In the genomic region with DNA sequence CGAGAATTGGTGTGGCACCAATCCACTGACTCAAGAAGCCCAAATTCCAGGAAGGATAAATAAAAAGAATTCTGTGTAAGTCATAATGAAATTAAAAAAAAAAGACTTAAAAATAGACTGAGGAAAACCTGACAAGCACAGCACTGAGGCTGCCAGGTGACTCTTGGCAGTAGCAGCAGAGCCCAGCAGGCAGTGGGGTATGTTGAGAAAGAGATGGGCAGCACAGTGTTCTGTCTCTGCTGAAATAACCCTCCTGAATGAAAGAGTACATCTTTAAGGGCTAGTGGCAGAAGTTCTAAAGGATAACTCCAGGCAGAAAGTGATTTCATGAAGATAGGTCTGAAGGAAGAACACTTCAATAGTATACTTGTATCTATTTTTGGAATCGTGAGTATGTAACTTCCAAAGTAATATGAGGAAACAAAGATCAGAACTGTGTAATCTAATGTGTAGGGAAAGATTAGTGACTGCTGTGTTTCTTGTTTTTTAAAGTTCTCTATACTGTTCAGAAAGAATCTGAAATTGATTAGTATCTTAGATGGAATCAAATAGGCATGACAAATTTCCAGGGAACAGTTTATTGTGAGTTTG, we compare ENCODE assay signal across 13 cellular contexts.
DNase-seq lines count a peak whose midpoint lies in the region; ATAC-seq and TF ChIP-seq lines count a peak whose summit lies in the region.
"Had no signal": no experiment of that assay in that cellular context is flagged by ENCODE, and none has a peak within 500 bp of the region (broad histone marks: within the 10 kb centered on the region; RNA-seq: fewer than 3 reads in every experiment).

No MANE protein-coding gene starts in this region.

- no peak overlapping the region for H4K12ac ChIP-seq in trophoblast cell (ENCODE audit: low read depth, low read length)

- H2AK5ac ChIP-seq in trophoblast cell (ENCODE audit: low read length), result no peak overlapping the region

- no peak overlapping the region for H2BK120ac ChIP-seq in trophoblast cell (ENCODE audit: insufficient read depth, low read length, poor library complexity)

- peak overlapping the region; percentile 78 for H3K27ac Mint-ChIP-seq in T-helper 1 cell treated with Interleukin-12 subunit alpha and Interleukin-12 subunit beta and Interleukin-4 antibody, amounts not matched to agents 30 μg/mL and 1 μg/mL, for 36 hours
- H3K27ac Mint-ChIP-seq in nephron progenitor cell, result peak overlapping the region; percentile 30

- no peaks in the 10 kb centered on the region for H3K27me3 ChIP-seq in trophoblast cell (ENCODE audit: insufficient read depth, low read length)

- no peak overlapping the region for H3K14ac ChIP-seq in trophoblast cell (ENCODE audit: low read length)

- H3K36me3 Mint-ChIP-seq in T-helper 1 cell treated with Interleukin-12 subunit alpha and Interleukin-12 subunit beta and Interleukin-4 antibody, amounts not matched to agents 30 μg/mL and 1 μg/mL, for 36 hours (ENCODE audit: low read depth), result peaks cover 58% of the 10 kb centered on the region
- H3K36me3 Mint-ChIP-seq in nephron progenitor cell (ENCODE audit: low read depth), result peaks cover 58% of the 10 kb centered on the region

- no peak overlapping the region for H3K23ac ChIP-seq in trophoblast cell (ENCODE audit: low read length)

- no peak overlapping the region for H3K18ac ChIP-seq in trophoblast cell (ENCODE audit: low read length)

- no peaks in the 10 kb centered on the region for H3K9me3 Mint-ChIP-seq in T-helper 1 cell treated with Interleukin-12 subunit alpha and Interleukin-12 subunit beta and Interleukin-4 antibody, amounts not matched to agents 30 μg/mL and 1 μg/mL, for 36 hours
- no peaks in the 10 kb centered on the region for H3K9me3 Mint-ChIP-seq in nephron progenitor cell

- no peak overlapping the region for H4K91ac ChIP-seq in trophoblast cell (ENCODE audit: low read depth, low read length)

- H3K9me3 ChIP-seq in trophoblast cell (ENCODE audit: insufficient read depth, low read depth, low read length), result no peaks in the 10 kb centered on the region

- no peak overlapping the region for H2AFZ ChIP-seq in trophoblast cell (ENCODE audit: insufficient read depth, low read length, poor library complexity)

- DNase-seq in NOMO-1 treated with DMSO at 0.1 percent for 48 hours (lab: John Stamatoyannopoulos, UW; ENCODE audit: unreplicated experiment) (peak; percentile 34), NOMO-1 treated with dmso at 0.1 percent for 144 hours (lab: John Stamatoyannopoulos, UW; ENCODE audit: unreplicated experiment) (no peak), nephron progenitor cell (no peak), UCSD-AML1 (lab: John Stamatoyannopoulos, UW; ENCODE audit: unreplicated experiment) (no peak), trophoblast cell (no peak)
- DNase-seq: DMS79 treated with DMSO at 0.1 percent for 48 hours, foreskin melanocyte, NCI-H510A treated with DMSO at 0.1 percent for 48 hours had no signal

- peak overlapping the region; percentile 55 for H3K4me3 Mint-ChIP-seq in T-helper 1 cell treated with Interleukin-12 subunit alpha and Interleukin-12 subunit beta and Interleukin-4 antibody, amounts not matched to agents 30 μg/mL and 1 μg/mL, for 36 hours
- no peak overlapping the region for H3K4me3 Mint-ChIP-seq in nephron progenitor cell

- H2BK5ac ChIP-seq in trophoblast cell (ENCODE audit: low read depth, low read length, poor library complexity), result no peak overlapping the region

- H2BK12ac ChIP-seq in trophoblast cell (ENCODE audit: low read length), result no peak overlapping the region

- no peaks in the 10 kb centered on the region for H3K4me1 ChIP-seq in trophoblast cell (ENCODE audit: control insufficient read depth in 1 of 2, insufficient read depth in 2 of 2, low read length in 2 of 2)

- H3K4me3 ChIP-seq in trophoblast cell (ENCODE audit: low read depth, low read length), result no peak overlapping the region
- H3K4me3 ChIP-seq: lung had no signal

- no peak overlapping the region for H3K4ac ChIP-seq in trophoblast cell (ENCODE audit: low read depth, low read length)

- H3K9ac ChIP-seq in trophoblast cell (ENCODE audit: low read length), result no peak overlapping the region

- H3K27me3 Mint-ChIP-seq in T-helper 1 cell treated with Interleukin-12 subunit alpha and Interleukin-12 subunit beta and Interleukin-4 antibody, amounts not matched to agents 30 μg/mL and 1 μg/mL, for 36 hours (ENCODE audit: low read depth), result no peaks in the 10 kb centered on the region
- H3K27me3 Mint-ChIP-seq in nephron progenitor cell (ENCODE audit: low read depth, poor library complexity), result no peaks in the 10 kb centered on the region

- H3K27ac ChIP-seq in cingulate gyrus (ENCODE audit: low read depth, low read length) (peak overlapping the region; percentile 88), trophoblast cell (ENCODE audit: low read depth, low read length) (no peak overlapping the region)
- H3K27ac ChIP-seq: 22Rv1 had no signal

- no peaks in the 10 kb centered on the region for H3K79me2 ChIP-seq in trophoblast cell (ENCODE audit: control insufficient read depth, insufficient read depth, low read length, poor library complexity)

- peaks cover 13 to 34% of the 10 kb centered on the region in 2 experiments for H3K36me3 ChIP-seq in trophoblast cell (ENCODE audit: control insufficient read depth in 1 of 2, insufficient read depth in 2 of 2, low read length in 2 of 2)

- no peak for TF ChIP-seq CTCF in nephron progenitor cell (IDR thresholded peaks at IDR 0.05)

- ATAC-seq in HG03354 (IDR thresholded peaks at IDR 0.05; ENCODE audit: poor library complexity, severe bottlenecking, unreplicated experiment), result no peak

- no peak overlapping the region for H4K8ac ChIP-seq in trophoblast cell (ENCODE audit: low read depth, low read length)

- H3K4me1 Mint-ChIP-seq in T-helper 1 cell treated with Interleukin-12 subunit alpha and Interleukin-12 subunit beta and Interleukin-4 antibody, amounts not matched to agents 30 μg/mL and 1 μg/mL, for 36 hours (ENCODE audit: low read depth), result peaks cover 80% of the 10 kb centered on the region
- peaks cover 25% of the 10 kb centered on the region for H3K4me1 Mint-ChIP-seq in nephron progenitor cell

- no peak overlapping the region for H3K4me2 ChIP-seq in trophoblast cell (ENCODE audit: low read length)

- no CpG with 5 or more reads among the region's 2 CpGs for WGBS in trophoblast cell (ENCODE audit: extremely low coverage, insufficient coverage, insufficient read length)

- H3K79me1 ChIP-seq in trophoblast cell (ENCODE audit: low read length), result no peaks in the 10 kb centered on the region
